ENCODE assay signal across 11 cellular contexts in the genomic region with DNA sequence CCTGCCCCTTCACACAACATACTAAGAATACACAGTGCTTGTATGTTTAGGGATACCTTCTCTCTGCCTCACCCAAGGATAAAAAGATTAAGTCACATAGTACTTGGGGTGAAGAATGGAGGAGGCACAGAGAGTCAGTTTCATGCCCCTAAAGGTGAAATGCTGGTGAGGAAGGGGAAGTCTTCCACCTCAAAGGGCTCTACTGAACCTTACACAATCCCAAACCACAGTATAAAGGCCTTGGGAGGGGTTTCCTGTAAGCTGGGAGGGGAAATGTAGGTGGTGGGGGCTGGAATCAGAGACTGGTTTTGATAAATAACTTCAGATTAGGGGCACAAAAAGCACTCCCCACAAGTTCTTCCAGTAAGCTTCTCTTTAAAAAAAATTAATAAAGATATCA. TPM values are rescaled to one million over a fixed set of nuclear protein-coding genes. Genes with fewer than 3 reads are reported as not detected.
DNase-seq lines count a peak whose midpoint lies in the region; ATAC-seq and TF ChIP-seq lines count a peak whose summit lies in the region.
"Had no signal": no experiment of that assay in that cellular context is flagged by ENCODE, and none has a peak within 500 bp of the region (broad histone marks: within the 10 kb centered on the region; RNA-seq: fewer than 3 reads in every experiment).

No MANE protein-coding gene starts in this region.

- no peaks in the 10 kb centered on the region for H3K27me3 ChIP-seq in Caco-2 (replicated peaks; ENCODE audit: control insufficient read depth, insufficient read depth, low read length)
- no peaks in the 10 kb centered on the region for H3K27me3 ChIP-seq in psoas muscle (ENCODE audit: insufficient read depth in 3 of 3, low read length in 2 of 3)
- H3K27me3 ChIP-seq: ovary had no signal

- DNase-seq in Caco-2 (no peak), NB4 (ENCODE audit: low read depth) (peak; percentile 83), psoas muscle (no peak), occipital lobe (lab: John Stamatoyannopoulos, UW) (no peak), osteocyte (ENCODE audit: extremely low spot score, unreplicated experiment) (no peak), GOT3 (lab: John Stamatoyannopoulos, UW) (no peak)
- DNase-seq in central memory CD4-positive, alpha-beta T cell, result peak; percentile 34
- DNase-seq: HCEC 1CT, ovary had no signal

- CTCF ChIA-PET in Caco-2 (lab: Charles Lee), result interaction anchor here (1.0 kb wide), 1 partner anchor 10 kb away, joined by 3 read pairs; no protein-coding TSS in a partner anchor

- no peaks in the 10 kb centered on the region for H3K9me3 Mint-ChIP-seq in Caco-2 (ENCODE audit: unreplicated experiment)
- H3K9me3 Mint-ChIP-seq in osteocyte (ENCODE audit: unreplicated experiment), result no peaks in the 10 kb centered on the region

- H3K36me3 ChIP-seq in Caco-2 (ENCODE audit: control insufficient read depth, insufficient read depth, low read length) (no peaks in the 10 kb centered on the region; the same call in 1 of the 2 replicates), psoas muscle (ENCODE audit: insufficient read depth in 1 of 2, low read depth in 1 of 2) (peaks cover 0 to 47% of the 10 kb centered on the region in 2 donors)
- H3K36me3 ChIP-seq: ovary had no signal

- BruUV-seq in Caco-2 (replicated peaks; lab: Mats Ljungman, UMichigan), result no TSS peak

- H3K36me3 Mint-ChIP-seq in Caco-2 (ENCODE audit: insufficient read depth, unreplicated experiment) (peaks cover 11% of the 10 kb centered on the region), osteocyte (ENCODE audit: unreplicated experiment) (peaks cover 16% of the 10 kb centered on the region)

- H3K9me3 ChIP-seq in Caco-2, result no peaks in the 10 kb centered on the region
- no peaks in the 10 kb centered on the region for H3K9me3 ChIP-seq in psoas muscle
- H3K9me3 ChIP-seq: ovary had no signal

- H3K27me3 Mint-ChIP-seq in Caco-2 (ENCODE audit: insufficient read depth, unreplicated experiment) (no peaks in the 10 kb centered on the region), osteocyte (ENCODE audit: unreplicated experiment) (no peaks in the 10 kb centered on the region)

- TF ChIP-seq POLR2A in NB4 (IDR thresholded peaks at IDR 0.05; ENCODE audit: extremely low read depth, insufficient read length), result no peak

- peaks cover 21% of the 10 kb centered on the region for H3K4me1 ChIP-seq in Caco-2
- H3K4me1 ChIP-seq in psoas muscle, result peaks cover 42% of the 10 kb centered on the region

- H3K4me3 ChIP-seq in Caco-2 (ENCODE audit: low read depth, low read length), result no peak overlapping the region
- H3K4me3 ChIP-seq in NB4 (ENCODE audit: low read depth, low read length), result peak overlapping the region; percentile 25
- peak overlapping the region; percentile 75 for H3K4me3 ChIP-seq in psoas muscle

- H3K4me3 Mint-ChIP-seq in Caco-2 (ENCODE audit: unreplicated experiment), result no peak overlapping the region
- no peak overlapping the region for H3K4me3 Mint-ChIP-seq in osteocyte (ENCODE audit: unreplicated experiment)

- H3K4me1 Mint-ChIP-seq in Caco-2 (ENCODE audit: low read depth, unreplicated experiment) (peaks cover 32% of the 10 kb centered on the region), osteocyte (ENCODE audit: unreplicated experiment) (peaks cover 47% of the 10 kb centered on the region)

- no peak for TF ChIP-seq CTCF in Caco-2 (IDR thresholded peaks at IDR 0.05; ENCODE audit: insufficient read depth in 1 of 2, low read depth in 1 of 2, low read length in 1 of 2, severe bottlenecking in 1 of 2, unreplicated experiment in 1 of 2)
- TF ChIP-seq CTCF in NB4 (IDR thresholded peaks at IDR 0.05; ENCODE audit: low read depth, low read length), result no peak
- TF ChIP-seq CTCF in psoas muscle (IDR thresholded peaks at IDR 0.05), result no peak
- TF ChIP-seq CTCF in osteocyte (IDR thresholded peaks at IDR 0.05), result no peak

- H3K27ac Mint-ChIP-seq in Caco-2 (ENCODE audit: unreplicated experiment) (peak overlapping the region; percentile 75), osteocyte (ENCODE audit: unreplicated experiment) (no peak overlapping the region)

- no peak overlapping the region for H3K27ac ChIP-seq in psoas muscle
- H3K27ac ChIP-seq: ovary had no signal

- POLR2A ChIA-PET in Caco-2 (lab: Charles Lee), result interaction anchor here (1.7 kb wide), 1 partner anchor 22 kb away, joined by 6 read pairs; the partner anchor contains the start of gene ANXA9

- intact Hi-C loops in Caco-2 (cut with micrococcal nuclease; ENCODE audit: unreplicated experiment), result loop anchor here (10.0 kb wide), 1 partner anchor 438 kb away; no protein-coding TSS in a partner anchor
- intact Hi-C loops in psoas muscle (cut with DNase I), result loop anchor here in 1 of 2 donors (5.0 kb wide), 1 partner anchor 76 kb away; the partner anchor contains the start of gene SETDB1

- no peak for ATAC-seq in psoas muscle
- ATAC-seq in HG02981 (IDR thresholded peaks at IDR 0.05; ENCODE audit: unreplicated experiment), result no peak

RNA-seq across cellular contexts. Expression of gene MINDY1, which starts 3.5 kb away (rescaled TPM):
- total RNA-seq in Caco-2 (2022) (15.6 and 16.9 TPM in 2 replicates), psoas muscle (10 to 100 TPM; 13.9 to 26.0 (median 18.5) TPM), occipital lobe (10.5 TPM), osteocyte (22.2 and 24.3 TPM in 2 replicates)
- 10 to 100 TPM in 1 of 3 donors, 1 to 10 TPM in 2; 4.4 to 16.2 (median 9.7) TPM for polyA plus RNA-seq in psoas muscle

RNA-seq across cellular contexts. Expression of gene PRUNE1, which starts 5.1 kb away (rescaled TPM):
- 24.2 and 24.3 TPM in 2 replicates for total RNA-seq in Caco-2 (2022)
- total RNA-seq in psoas muscle, result 10 to 100 TPM; 17.5 to 30.2 (median 24.6) TPM
- 10 to 100 TPM; 12.4 to 33.8 (median 15.1) TPM for polyA plus RNA-seq in psoas muscle
- 25.3 TPM for total RNA-seq in occipital lobe
- 18.2 and 20.5 TPM in 2 replicates for total RNA-seq in osteocyte

RNA-seq across cellular contexts. Expression of gene ANXA9, which starts 21.1 kb away (rescaled TPM):
- total RNA-seq in Caco-2 (2022) (30.0 and 42.5 TPM in 2 replicates), psoas muscle (not detected), occipital lobe (not detected), osteocyte (not detected in 2 replicates)
- polyA plus RNA-seq in psoas muscle, result under 1 TPM; 0.07 to 0.10 (median 0.07) TPM
- total RNA-seq: endothelial cell of umbilical vein had no signal
- polyA plus RNA-seq: endothelial cell of umbilical vein had no signal

RNA-seq across cellular contexts. Expression of gene CERS2, which starts 28.5 kb away (rescaled TPM):
- total RNA-seq in Caco-2 (2022) (360 and 379 TPM in 2 replicates), psoas muscle (10 to 100 TPM; 42.1 to 61.0 (median 51.1) TPM), occipital lobe (35.6 TPM), osteocyte (240 and 261 TPM in 2 replicates)
- polyA plus RNA-seq in psoas muscle, result 10 to 100 TPM; 29.8 to 59.6 (median 30.5) TPM

RNA-seq across cellular contexts. Expression of gene BNIPL, which starts 33.2 kb away (rescaled TPM):
- total RNA-seq in Caco-2 (2022) (1.9 and 2.3 TPM in 2 replicates), psoas muscle (under 1 TPM; 0.06 to 0.96 (median 0.43) TPM), occipital lobe (0.16 TPM), osteocyte (0.55 and 0.81 TPM in 2 replicates)
- polyA plus RNA-seq in psoas muscle, result under 1 TPM; 0.04 to 0.10 (median 0.05) TPM

Comparison
In these comparisons a context has a peak if more than half of its experiments do, and no peak if none do; other contexts are left out.
1. DNase-seq: peak in NB4 (single experiment) and central memory CD4-positive, alpha-beta T cell (single experiment); none in Caco-2 (0 of 2), psoas muscle (0 of 2), occipital lobe (single experiment), osteocyte (single experiment) and GOT3 (single experiment).
2. RNA of gene ANXA9, which starts 21.1 kb away (total RNA-seq): 30.0 to 42.5 TPM in Caco-2; not detected in occipital lobe (single experiment), not detected in osteocyte and not detected in psoas muscle; every median in the first group is over 10 times any median in the second.